Comparison of ENCODE assay signal across 9 cellular contexts in the genomic region with DNA sequence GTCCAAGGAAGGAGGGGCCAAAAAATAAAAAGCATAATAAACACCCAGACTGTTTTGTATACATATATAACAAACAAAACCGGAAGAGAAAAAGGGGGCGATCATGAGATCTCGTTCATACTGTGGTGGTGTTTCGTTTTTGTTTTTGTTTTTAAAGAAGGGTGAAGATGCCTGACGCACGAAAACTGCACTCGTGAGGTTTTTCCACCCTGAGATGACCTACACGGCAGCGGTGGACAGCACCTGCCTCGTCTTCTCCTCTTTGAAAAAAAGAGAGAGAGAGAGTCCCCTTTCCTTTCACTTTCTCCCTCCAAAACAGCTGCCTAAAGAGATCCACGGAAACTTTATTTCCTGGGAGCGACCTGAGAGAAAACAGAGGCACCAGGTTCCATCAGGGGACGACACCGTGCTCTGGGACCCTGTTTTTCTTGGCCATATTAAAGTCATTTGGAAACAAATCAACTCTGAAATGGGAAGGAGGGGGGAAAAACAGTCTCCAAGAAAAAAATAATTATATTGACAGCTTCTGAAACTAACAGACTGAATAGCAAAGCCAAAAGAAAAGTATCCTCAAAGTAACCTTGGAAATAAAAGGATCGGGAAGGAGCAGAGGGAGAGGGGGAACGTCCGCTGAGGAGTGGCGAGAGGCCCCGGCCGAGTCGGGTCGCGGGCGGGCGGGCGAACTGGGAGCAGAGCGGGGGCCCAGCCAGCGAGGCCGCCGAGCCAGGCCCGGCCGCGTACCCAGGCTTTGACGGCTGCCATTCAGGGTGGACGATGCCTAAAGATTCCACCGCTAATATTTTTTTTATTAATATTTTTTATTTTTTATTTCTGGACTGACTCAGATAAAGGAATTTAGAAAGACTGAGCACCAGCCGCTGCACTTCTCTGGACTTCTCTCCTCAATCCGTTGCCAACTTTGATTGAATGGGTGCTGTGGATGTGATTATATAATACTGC. TPM values are rescaled to one million over a fixed set of nuclear protein-coding genes. Genes with fewer than 3 reads are reported as not detected.
DNase-seq lines count a peak whose midpoint lies in the region; ATAC-seq and TF ChIP-seq lines count a peak whose summit lies in the region.
"Had no signal": no experiment of that assay in that cellular context is flagged by ENCODE, and none has a peak within 500 bp of the region (broad histone marks: within the 10 kb centered on the region; RNA-seq: fewer than 3 reads in every experiment).

No MANE protein-coding gene starts in this region.

- DNase-seq in CD4-positive, CD25-positive, alpha-beta regulatory T cell, result no peak
- peak; percentile 39 for DNase-seq in GM20000 (ENCODE audit: low spot score)
- peak; percentile 36 for DNase-seq in astrocyte of the spinal cord (ENCODE audit: low read depth, low spot score)
- no peak for DNase-seq in natural killer cell
- no peak for DNase-seq in stimulated activated CD4-positive, alpha-beta T cell treated with anti-CD3 and anti-CD28 coated beads, Interleukin-1b, Interleukin-23, amount 100 ng/mL, for 48 hours
- no peak for DNase-seq in HuH-7 (ENCODE audit: low spot score)
- DNase-seq in aorta, result no peak
- no peak for DNase-seq in NCI-H510A (lab: John Stamatoyannopoulos, UW)
- DNase-seq: SIG-M5 had no signal

- peaks cover 0 to 37% (median 23%) of the 10 kb centered on the region in 4 donors for H3K4me1 Mint-ChIP-seq in CD4-positive, CD25-positive, alpha-beta regulatory T cell
- peaks cover 29 to 46% of the 10 kb centered on the region in 2 donors for H3K4me1 Mint-ChIP-seq in natural killer cell

- H3K4me3 ChIP-seq in CD4-positive, CD25-positive, alpha-beta regulatory T cell (ENCODE audit: low read depth, low read length), result peak overlapping the region; percentile 47
- peak overlapping the region; percentile 51 for H3K4me3 ChIP-seq in astrocyte of the spinal cord (ENCODE audit: low read depth, low read length)
- no peak overlapping the region for H3K4me3 ChIP-seq in aorta (ENCODE audit: low read length in 2 of 2)

- peaks cover 4 to 6% of the 10 kb centered on the region in 2 experiments for H3K9me3 ChIP-seq in CD4-positive, CD25-positive, alpha-beta regulatory T cell (ENCODE audit: control insufficient read depth in 2 of 2, low read length in 2 of 2)
- H3K9me3 ChIP-seq in aorta (ENCODE audit: control insufficient read depth, low read length), result no peaks in the 10 kb centered on the region

- peaks cover 37% of the 10 kb centered on the region for H3K27me3 ChIP-seq in CD4-positive, CD25-positive, alpha-beta regulatory T cell (ENCODE audit: control insufficient read depth, insufficient read depth, low read length)
- H3K27me3 ChIP-seq in aorta (ENCODE audit: control insufficient read depth in 1 of 2, insufficient read depth in 2 of 2, low read length in 1 of 2), result no peaks in the 10 kb centered on the region

- WGBS in aorta, 2 donors, result 29 to 62% methylated on average over 38 of the region's 38 CpGs

- in situ Hi-C loops in astrocyte of the spinal cord (cut with HindIII; ENCODE audit: low sequenced_read_pairs), result no loop called here

- TF ChIP-seq CTCF in GM20000 (IDR thresholded peaks at IDR 0.05; ENCODE audit: extremely low read depth, missing control alignments) (no peak), astrocyte of the spinal cord (IDR thresholded peaks at IDR 0.05; ENCODE audit: low read depth, low read length) (no peak), natural killer cell (IDR thresholded peaks at IDR 0.05) (no peak)

- no peaks in the 10 kb centered on the region for H3K36me3 ChIP-seq in CD4-positive, CD25-positive, alpha-beta regulatory T cell (ENCODE audit: control insufficient read depth, insufficient read depth, low read length)
- H3K36me3 ChIP-seq in aorta (ENCODE audit: control insufficient read depth in 1 of 2, insufficient read depth in 2 of 2, low read length in 1 of 2), result no peaks in the 10 kb centered on the region

- intact Hi-C loops in natural killer cell (cut with micrococcal nuclease) (loop anchor here (10.0 kb wide), 1 partner anchor 217 kb away; no protein-coding TSS in a partner anchor), aorta (cut with DNase I) (no loop called here)

- peaks cover 19% of the 10 kb centered on the region for H3K4me1 ChIP-seq in CD4-positive, CD25-positive, alpha-beta regulatory T cell (ENCODE audit: control insufficient read depth, insufficient read depth, low read length, poor library complexity, severe bottlenecking)
- H3K4me1 ChIP-seq in aorta (ENCODE audit: control insufficient read depth in 1 of 2, insufficient read depth in 2 of 2, low read length in 2 of 2), result no peaks in the 10 kb centered on the region

- H3K4me3 Mint-ChIP-seq in CD4-positive, CD25-positive, alpha-beta regulatory T cell, result peak overlapping the region in 3 of 4 donors; percentile 51 to 80 (median 71)
- peak overlapping the region; percentile 83 for H3K4me3 Mint-ChIP-seq in natural killer cell

- peak overlapping the region in 1 of 3 donors; percentile 63 for H3K27ac Mint-ChIP-seq in CD4-positive, CD25-positive, alpha-beta regulatory T cell
- H3K27ac Mint-ChIP-seq in natural killer cell, result peak overlapping the region; percentile 30 to 64

- ATAC-seq in CD4-positive, CD25-positive, alpha-beta regulatory T cell (ENCODE audit: low read depth in 2 of 2), result no peak
- peak in 2 of 3 donors; percentile 28 to 46 for ATAC-seq in natural killer cell
- no peak for ATAC-seq in aorta (ENCODE audit: low FRiP score)

- H3K9me3 Mint-ChIP-seq in CD4-positive, CD25-positive, alpha-beta regulatory T cell, result peaks cover 0 to 13% (median 3%) of the 10 kb centered on the region in 7 donors
- H3K9me3 Mint-ChIP-seq in natural killer cell, result peaks cover 0 to 2% of the 10 kb centered on the region in 2 donors

- H3K36me3 Mint-ChIP-seq in CD4-positive, CD25-positive, alpha-beta regulatory T cell, result peaks cover 4% of the 10 kb centered on the region
- H3K36me3 Mint-ChIP-seq in natural killer cell, result peaks cover 34% of the 10 kb centered on the region

- peaks cover 79% of the 10 kb centered on the region for H3K27me3 Mint-ChIP-seq in CD4-positive, CD25-positive, alpha-beta regulatory T cell
- peaks cover 65 to 66% of the 10 kb centered on the region in 2 donors for H3K27me3 Mint-ChIP-seq in natural killer cell (ENCODE audit: low read depth in 2 of 2)

- no peak overlapping the region for H3K27ac ChIP-seq in CD4-positive, CD25-positive, alpha-beta regulatory T cell (ENCODE audit: insufficient read depth, low read length, poor library complexity, severe bottlenecking)
- no peak overlapping the region for H3K27ac ChIP-seq in aorta (ENCODE audit: low read depth in 1 of 2, low read length in 2 of 2)

RNA-seq across cellular contexts. Expression of a gene that starts 3.6 kb away (rescaled TPM):
- total RNA-seq in CD4-positive, CD25-positive, alpha-beta regulatory T cell, result not detected
- not detected for polyA plus RNA-seq in CD4-positive, CD25-positive, alpha-beta regulatory T cell
- total RNA-seq in natural killer cell (not detected), aorta (under 1 TPM in 1 of 2 donors, not detected in 1; 0.15 TPM)
- polyA plus RNA-seq in aorta, result under 1 TPM; 0.25 to 0.74 TPM

Comparison
In these comparisons a context has a peak if more than half of its experiments do, and no peak if none do; other contexts are left out.
1. ATAC-seq: peak in natural killer cell (2 of 3); none in CD4-positive, CD25-positive, alpha-beta regulatory T cell (0 of 2) and aorta (single experiment).
2. DNase-seq: peak in GM20000 (single experiment) and astrocyte of the spinal cord (single experiment); none in CD4-positive, CD25-positive, alpha-beta regulatory T cell (0 of 3), natural killer cell (single experiment), stimulated activated CD4-positive, alpha-beta T cell treated with anti-CD3 and anti-CD28 coated beads, Interleukin-1b, Interleukin-23, amount 100 ng/mL, for 48 hours (single experiment), HuH-7 (single experiment), aorta (0 of 2) and NCI-H510A (single experiment).
3. H3K4me3 ChIP-seq: peak in CD4-positive, CD25-positive, alpha-beta regulatory T cell (single experiment) and astrocyte of the spinal cord (single experiment); none in aorta (0 of 2).